In genomic region chr6:149264629-149265028, GRCh38 we compare ENCODE assay signal across 12 cellular contexts. TPM values are rescaled to one million over a fixed set of nuclear protein-coding genes. Genes with fewer than 3 reads are reported as not detected.
DNase-seq lines count a peak whose midpoint lies in the region; ATAC-seq and TF ChIP-seq lines count a peak whose summit lies in the region.
"Had no signal": no experiment of that assay in that cellular context is flagged by ENCODE, and none has a peak within 500 bp of the region (broad histone marks: within the 10 kb centered on the region; RNA-seq: fewer than 3 reads in every experiment).

No MANE protein-coding gene starts in this region.

- RAD21 ChIA-PET in HCT116 (lab: Charles Lee; ENCODE audit: low non-redundant PET in 1 of 2, low total read pairs in 2 of 2, uncharacterized antibody in 2 of 2, unreplicated experiment in 2 of 2) = no interaction called here

- H3K27me3 Mint-ChIP-seq in naive thymus-derived CD4-positive, alpha-beta T cell = no peaks in the 10 kb centered on the region

- TF ChIP-seq RAD21 in HCT116 (IDR thresholded peaks at IDR 0.05; ENCODE audit: low read depth) = no peak

- peaks cover 33 to 59% (median 52%) of the 10 kb centered on the region in 7 donors for H3K4me1 Mint-ChIP-seq in naive thymus-derived CD4-positive, alpha-beta T cell

- H3K4me3 ChIP-seq in HCT116 (replicated peaks in 1 of 2; ENCODE audit: low read depth in 1 of 2, low read length in 2 of 2) = no peak overlapping the region
- no peak overlapping the region for H3K4me3 ChIP-seq in OCI-LY7 (ENCODE audit: low read depth, low read length, poor library complexity, severe bottlenecking)
- no peak overlapping the region for H3K4me3 ChIP-seq in naive thymus-derived CD4-positive, alpha-beta T cell (ENCODE audit: low read length)
- H3K4me3 ChIP-seq: ascending aorta, prostate gland had no signal

- H3K79me2 ChIP-seq in HCT116 (ENCODE audit: insufficient read depth, low read length) (no peaks in the 10 kb centered on the region), OCI-LY7 (ENCODE audit: insufficient read depth, low read depth, low read length) (no peaks in the 10 kb centered on the region)

- H3K27ac ChIP-seq in HCT116 (ENCODE audit: low read depth, low read length) (no peak overlapping the region), OCI-LY7 (ENCODE audit: low read depth, low read length, poor library complexity, severe bottlenecking) (no peak overlapping the region)
- no peak overlapping the region for H3K27ac ChIP-seq in naive thymus-derived CD4-positive, alpha-beta T cell (ENCODE audit: low read depth, low read length)
- H3K27ac ChIP-seq: ascending aorta, prostate gland had no signal

- peaks cover 0 to 11% (median 0%) of the 10 kb centered on the region in 5 donors for H3K36me3 Mint-ChIP-seq in naive thymus-derived CD4-positive, alpha-beta T cell

- BruUV-seq in HCT116 (replicated peaks; lab: Mats Ljungman, UMichigan) (no TSS peak), OCI-LY7 (replicated peaks; lab: Mats Ljungman, UMichigan) (no TSS peak)

- no peak for TF ChIP-seq POLR2A in HCT116 (IDR thresholded peaks at IDR 0.05; ENCODE audit: borderline replicate concordance, extremely low read depth, insufficient read depth, insufficient read length)

- H3K27ac Mint-ChIP-seq in naive thymus-derived CD4-positive, alpha-beta T cell = peak overlapping the region; percentile 49 to 87 (median 74)

- H3K4me3 Mint-ChIP-seq in naive thymus-derived CD4-positive, alpha-beta T cell = peak overlapping the region; percentile 29 to 76 (median 67)

- H3K4me1 ChIP-seq in HCT116 (ENCODE audit: control insufficient read depth in 1 of 2, insufficient read depth in 2 of 2, low read length in 2 of 2) (peaks cover 0 to 5% of the 10 kb centered on the region in 2 experiments; a peak in 1 of 4 replicates), OCI-LY7 (ENCODE audit: insufficient read depth, low read length, poor library complexity, severe bottlenecking) (peaks cover 9% of the 10 kb centered on the region)
- peaks cover 0 to 54% of the 10 kb centered on the region in 2 donors for H3K4me1 ChIP-seq in naive thymus-derived CD4-positive, alpha-beta T cell (ENCODE audit: control insufficient read depth in 2 of 2, insufficient read depth in 2 of 2, low read length in 2 of 2)
- H3K4me1 ChIP-seq: ascending aorta, prostate gland had no signal

- POLR2A ChIA-PET in HCT116 (lab: Charles Lee) = no interaction called here
- POLR2A ChIA-PET in OCI-LY7 (lab: Charles Lee) = interaction anchor here (1.0 kb wide), 1 partner anchor 9 kb away, joined by 3 read pairs; no protein-coding TSS in a partner anchor
- POLR2A ChIA-PET in naive thymus-derived CD4-positive, alpha-beta T cell (lab: Charles Lee) = no interaction called here

- no peak overlapping the region for H2AFZ ChIP-seq in HCT116 (ENCODE audit: low read depth, low read length, poor library complexity, severe bottlenecking)
- H2AFZ ChIP-seq in OCI-LY7 (ENCODE audit: low read length) = no peak overlapping the region

- H3K27me3 ChIP-seq in HCT116 (ENCODE audit: insufficient read depth, low read length) = no peaks in the 10 kb centered on the region
- H3K27me3 ChIP-seq in naive thymus-derived CD4-positive, alpha-beta T cell (ENCODE audit: control insufficient read depth in 2 of 2, insufficient read depth in 2 of 2, low read length in 2 of 2) = no peaks in the 10 kb centered on the region
- H3K27me3 ChIP-seq: ascending aorta had no signal

- H3K9me3 ChIP-seq in HCT116 (ENCODE audit: control insufficient read depth in 1 of 2, insufficient read depth in 1 of 2, low read depth in 1 of 2, low read length in 2 of 2) = no peaks in the 10 kb centered on the region
- no peaks in the 10 kb centered on the region for H3K9me3 ChIP-seq in OCI-LY7 (ENCODE audit: low read length)
- H3K9me3 ChIP-seq in naive thymus-derived CD4-positive, alpha-beta T cell (ENCODE audit: control insufficient read depth in 2 of 3, low read length in 3 of 3) = no peaks in the 10 kb centered on the region
- H3K9me3 ChIP-seq: ascending aorta, prostate gland had no signal

- H3K9ac ChIP-seq in HCT116 (ENCODE audit: low read length) = no peak overlapping the region

- peaks cover 0 to 2% (median 0%) of the 10 kb centered on the region in 11 donors for H3K9me3 Mint-ChIP-seq in naive thymus-derived CD4-positive, alpha-beta T cell

- TF ChIP-seq CTCF in HCT116 (IDR thresholded peaks at IDR 0.05 in 2 of 3, conservative IDR thresholded peaks at IDR 0.05 in 1 of 3; ENCODE audit: borderline replicate concordance in 1 of 3, insufficient read depth in 1 of 3, low read depth in 2 of 3, low read length in 2 of 3) = no peak
- no peak for TF ChIP-seq CTCF in OCI-LY7 (conservative IDR thresholded peaks at IDR 0.05; ENCODE audit: low read length)

- CTCF ChIA-PET in HCT116 (lab: Charles Lee) = no interaction called here
- CTCF ChIA-PET in OCI-LY7 (lab: Charles Lee; ENCODE audit: unreplicated experiment) = no interaction called here
- CTCF ChIA-PET in naive thymus-derived CD4-positive, alpha-beta T cell (lab: Charles Lee) = no interaction called here

- H3K9me2 ChIP-seq in HCT116 (ENCODE audit: insufficient read depth) = no peaks in the 10 kb centered on the region
- H3K9me2 ChIP-seq in OCI-LY7 (ENCODE audit: insufficient read depth, low read length) = no peaks in the 10 kb centered on the region

- ATAC-seq in HCT116 = no peak
- ATAC-seq in naive thymus-derived CD4-positive, alpha-beta T cell = peak; percentile 69
- no peak for ATAC-seq in GM19452 (IDR thresholded peaks at IDR 0.05; ENCODE audit: unreplicated experiment)
- ATAC-seq in HG02970 (IDR thresholded peaks at IDR 0.05; ENCODE audit: low FRiP score, unreplicated experiment) = no peak
- ATAC-seq: Panc1 had no signal

- no peak for DNase-seq in HCT116 (ENCODE audit: low read depth, low spot score)
- DNase-seq in OCI-LY7 (ENCODE audit: low spot score) = peak; percentile 14
- peak; percentile 26 for DNase-seq in activated T-helper 1 cell treated with Interleukin-2 at 50 U/mL for 16 hours (ENCODE audit: low read depth)
- DNase-seq in naive thymus-derived CD4-positive, alpha-beta T cell = peak in 8 of 9 donors; percentile 42 to 65 (median 50)
- DNase-seq in DMS79 (lab: John Stamatoyannopoulos, UW) = no peak
- DNase-seq: DMS79 treated with DMSO at 0.1 percent for 48 hours, NCI-H1105 treated with DMSO at 0.1 percent for 48 hours had no signal

- H3K4me2 ChIP-seq in HCT116 (ENCODE audit: low read length) (no peak overlapping the region), OCI-LY7 (ENCODE audit: low read length) (no peak overlapping the region)

- intact Hi-C loops in HCT116 (cut with micrococcal nuclease) (no loop called here), OCI-LY7 (cut with micrococcal nuclease; ENCODE audit: unreplicated experiment) (no loop called here)
- intact Hi-C loops in naive thymus-derived CD4-positive, alpha-beta T cell (cut with micrococcal nuclease) = loop anchor here in 1 of 2 donors (1.0 to 2.0 kb wide), 4 partner anchors 16 to 182 kb away; partner anchors contain the start of gene TAB2

- H4K20me1 ChIP-seq in HCT116 (ENCODE audit: insufficient read depth) = no peaks in the 10 kb centered on the region
- H4K20me1 ChIP-seq in OCI-LY7 (ENCODE audit: insufficient read depth, low read length) = no peaks in the 10 kb centered on the region

- H3K36me3 ChIP-seq in HCT116 (ENCODE audit: control insufficient read depth in 1 of 2, insufficient read depth in 2 of 2, low read length in 2 of 2) (no peaks in the 10 kb centered on the region), OCI-LY7 (ENCODE audit: insufficient read depth, low read length) (no peaks in the 10 kb centered on the region)
- no peaks in the 10 kb centered on the region for H3K36me3 ChIP-seq in naive thymus-derived CD4-positive, alpha-beta T cell (ENCODE audit: control insufficient read depth in 2 of 3, insufficient read depth in 3 of 3, low read length in 3 of 3)
- H3K36me3 ChIP-seq: ascending aorta, prostate gland had no signal

TF ChIP-seq in HCT116, 20 proteins besides CTCF, POLR2A, EP300 and RAD21:
- TF ChIP-seq TCF7L2 (IDR thresholded peaks at IDR 0.05; ENCODE audit: borderline replicate concordance, extremely low read depth, insufficient read depth, insufficient read length) (peak; percentile 50), EZH2phosphoT487 (IDR thresholded peaks at IDR 0.05; ENCODE audit: borderline replicate concordance) (no peak)

RNA-seq across cellular contexts. Expression of gene TAB2, which starts 52.9 kb away (rescaled TPM):
- total RNA-seq in HCT116 (2021; ENCODE audit: unreplicated experiment) = 56.7 TPM
- 27.9 and 35.0 TPM in 2 replicates for polyA plus RNA-seq in HCT116 (2012)
- 17.3 and 17.4 TPM in 2 replicates for total RNA-seq in OCI-LY7 (2014; rRNA removed; shearing (Covaris generic))
- total RNA-seq in OCI-LY7 (2022) = 35.8 and 39.4 TPM in 2 replicates
- 100 to 1,000 TPM in 4 of 5 experiments, 10 to 100 TPM in 1; 98.3 to 234 (median 119) TPM for total RNA-seq in naive thymus-derived CD4-positive, alpha-beta T cell
- polyA plus RNA-seq in naive thymus-derived CD4-positive, alpha-beta T cell = 10 to 100 TPM; 15.7 to 17.5 TPM

Comparison
In these comparisons a context has a peak if more than half of its experiments do, and no peak if none do; other contexts are left out.
1. DNase-seq: peak in OCI-LY7 (single experiment), activated T-helper 1 cell treated with Interleukin-2 at 50 U/mL for 16 hours (single experiment) and naive thymus-derived CD4-positive, alpha-beta T cell (8 of 9); none in HCT116 (single experiment) and DMS79 (single experiment).